Comparison of ENCODE assay signal across 8 cellular contexts in genomic region chr22:43230983-43231723, GRCh38. TPM values are rescaled to one million over a fixed set of nuclear protein-coding genes. Genes with fewer than 3 reads are reported as not detected.
DNase-seq lines count a peak whose midpoint lies in the region; ATAC-seq, FAIRE-seq and TF ChIP-seq lines count a peak whose summit lies in the region.

No MANE protein-coding gene starts in this region.

- TF ChIP-seq CTCF in AG04449 (IDR thresholded peaks at IDR 0.05; ENCODE audit: insufficient read depth, low read length, missing control alignments) (peak; percentile 92), choroid plexus epithelial cell (conservative IDR thresholded peaks at IDR 0.05; ENCODE audit: low read depth, low read length) (peak; percentile 97), lung (IDR thresholded peaks at IDR 0.05; ENCODE audit: control extremely low read depth, extremely low read depth) (peak; percentile 77)

- DNase-seq in AG04449 (ENCODE audit: low read depth, low spot score) (no peak), GM12892 (ENCODE audit: insufficient read length) (peak; percentile 88), NCI-H2196 (lab: John Stamatoyannopoulos, UW; ENCODE audit: unreplicated experiment) (peak; percentile 87), choroid plexus epithelial cell (ENCODE audit: low read depth) (peak; percentile 60), lung (ENCODE audit: low spot score) (peak; percentile 63)
- DNase-seq in activated CD4-positive, alpha-beta T cell treated with anti-CD3 and anti-CD28 coated beads for 1 hour: peak; percentile 53
- DNase-seq in stimulated activated CD8-positive, alpha-beta memory T cell treated with anti-CD3 and anti-CD28 coated beads, Interleukin-4, amount 100 ng/mL, for 1 hour (ENCODE audit: low read depth in 2 of 2, low spot score in 1 of 2): peak; percentile 38 to 49

- ATAC-seq in lung (ENCODE audit: insufficient read depth, low FRiP score) (no peak), GM18873 (IDR thresholded peaks at IDR 0.05; ENCODE audit: low FRiP score, unreplicated experiment) (no peak)

- peak; percentile 90 for FAIRE-seq in GM12892 (lab: Jason Lieb, UNC)

- H3K9me3 ChIP-seq in lung (ENCODE audit: control insufficient read depth in 2 of 2, insufficient read depth in 1 of 2, low read length in 1 of 2): no peaks in the 10 kb centered on the region

- H3K4me3 ChIP-seq in AG04449 (ENCODE audit: low read depth, low read length) (no peak overlapping the region), choroid plexus epithelial cell (ENCODE audit: low read depth, low read length) (no peak overlapping the region), lung (no peak overlapping the region)

- CTCF ChIA-PET in AG04449 (lab: Yijun Ruan, JAX): interaction anchor here (0.6 to 10.3 kb wide), 26 partner anchors 10 to 654 kb away, joined by 3 to 132 read pairs (median 4); partner anchors contain the start of gene TTLL12

- no peaks in the 10 kb centered on the region for H3K36me3 ChIP-seq in lung (ENCODE audit: control insufficient read depth in 2 of 2, insufficient read depth in 2 of 2, low read length in 2 of 2)

- WGBS in lung, 2 donors: 17% methylated on average over 22 to 23 of the region's 23 CpGs

- peaks cover 0 to 4% of the 10 kb centered on the region in 2 donors for H3K4me1 ChIP-seq in lung (ENCODE audit: control insufficient read depth in 2 of 2, insufficient read depth in 2 of 2, low read length in 2 of 2)

- no peak for TF ChIP-seq POLR2A in GM12892 (IDR thresholded peaks at IDR 0.05; ENCODE audit: low read depth, low read length)

- no peak overlapping the region for H3K27ac ChIP-seq in lung (ENCODE audit: low read depth in 1 of 2, low read length in 1 of 2)

- POLR2A ChIA-PET in AG04449 (lab: Yijun Ruan, JAX): no interaction called here

- H3K27me3 ChIP-seq in lung (ENCODE audit: control insufficient read depth, insufficient read depth): no peaks in the 10 kb centered on the region

RNA-seq across cellular contexts. Expression of gene TTLL12, which starts 44.2 kb away (rescaled TPM):
- polyA plus RNA-seq in GM12892 (2012; ENCODE audit: missing spikeins): 18.4 TPM
- 10 to 100 TPM; 15.8 to 35.5 TPM for total RNA-seq in lung
- 10 to 100 TPM; 20.0 to 30.7 TPM for polyA plus RNA-seq in lung
